1 cellular context compared by ENCODE assay signal in genomic region chr2:149213764-149214493, GRCh38.
TF ChIP-seq lines count a peak whose summit lies in the region.

No MANE protein-coding gene starts in this region.

TF ChIP-seq in GM12878, 131 proteins besides CTCF, POLR2A, EP300 and RAD21 (continued from another document):
- TF ChIP-seq IRF3 (IDR thresholded peaks at IDR 0.05) (no peak), SPI1 (IDR thresholded peaks at IDR 0.05; ENCODE audit: borderline replicate concordance, insufficient read depth, low read depth, low read length) (peak; percentile 52; the same call in 1 of the 2 replicates), IKZF2 (IDR thresholded peaks at IDR 0.05) (peak; percentile 43 to 49; a peak in 3 of 4 replicates), BHLHE40 (IDR thresholded peaks at IDR 0.05; ENCODE audit: borderline replicate concordance in 1 of 2, low read depth in 2 of 2, low read length in 1 of 2) (peak in 1 of 2 experiments; percentile 9; a peak in 1 of 4 replicates)
